10 cellular contexts compared by ENCODE assay signal in genomic region chr3:87900061-87900460, GRCh38.
DNase-seq lines count a peak whose midpoint lies in the region; ATAC-seq and TF ChIP-seq lines count a peak whose summit lies in the region.
"Had no signal": no experiment of that assay in that cellular context is flagged by ENCODE, and none has a peak within 500 bp of the region (broad histone marks: within the 10 kb centered on the region; RNA-seq: fewer than 3 reads in every experiment).

No MANE protein-coding gene starts in this region.

- H3K36me3 Mint-ChIP-seq in chondrocyte (ENCODE audit: low read depth) = no peaks in the 10 kb centered on the region
- no peaks in the 10 kb centered on the region for H3K36me3 Mint-ChIP-seq in T-helper 2 cell treated with Interferon-gamma antibody and Interleukin-4, amounts not matched to agents 5 μg/mL and 100 μg/mL, for 36 hours (ENCODE audit: low read depth)

- peak; percentile 65 for TF ChIP-seq CTCF in chondrocyte (IDR thresholded peaks at IDR 0.05)
- peak; percentile 9 for TF ChIP-seq CTCF in retinal pigment epithelial cell (conservative IDR thresholded peaks at IDR 0.05; ENCODE audit: low read depth, low read length)

- DNase-seq in NCI-H82 (lab: John Stamatoyannopoulos, UW) (peak; percentile 27), NCI-H82 treated with DMSO at 0.1 percent for 48 hours (lab: John Stamatoyannopoulos, UW; ENCODE audit: unreplicated experiment) (no peak), LHCN-M2 (ENCODE audit: low read depth) (peak; percentile 11), chondrocyte (ENCODE audit: low spot score) (no peak), retinal pigment epithelial cell (ENCODE audit: low read depth) (no peak), HuH-7 (ENCODE audit: low spot score) (no peak)
- no peak for DNase-seq in T-helper 2 cell treated with Interferon-gamma antibody and Interleukin-4, amounts not matched to agents 5 μg/mL and 100 μg/mL, for 36 hours (ENCODE audit: low spot score)
- DNase-seq: activated T-cell treated with anti-CD3 and anti-CD28 coated beads, Interleukin-2, amount 50 U/mL, for 48 hours; T1000 had no signal

- H3K4me1 Mint-ChIP-seq in chondrocyte (ENCODE audit: low read depth) = no peaks in the 10 kb centered on the region
- no peaks in the 10 kb centered on the region for H3K4me1 Mint-ChIP-seq in T-helper 2 cell treated with Interferon-gamma antibody and Interleukin-4, amounts not matched to agents 5 μg/mL and 100 μg/mL, for 36 hours (ENCODE audit: low read depth)

- H3K27ac Mint-ChIP-seq in chondrocyte (ENCODE audit: unreplicated experiment) = no peak overlapping the region
- no peak overlapping the region for H3K27ac Mint-ChIP-seq in T-helper 2 cell treated with Interferon-gamma antibody and Interleukin-4, amounts not matched to agents 5 μg/mL and 100 μg/mL, for 36 hours

- peaks cover 8% of the 10 kb centered on the region for H3K27me3 Mint-ChIP-seq in chondrocyte (ENCODE audit: low read depth)
- no peaks in the 10 kb centered on the region for H3K27me3 Mint-ChIP-seq in T-helper 2 cell treated with Interferon-gamma antibody and Interleukin-4, amounts not matched to agents 5 μg/mL and 100 μg/mL, for 36 hours (ENCODE audit: low read depth)

- H3K9me3 Mint-ChIP-seq in chondrocyte (ENCODE audit: low read depth) = no peaks in the 10 kb centered on the region
- no peaks in the 10 kb centered on the region for H3K9me3 Mint-ChIP-seq in T-helper 2 cell treated with Interferon-gamma antibody and Interleukin-4, amounts not matched to agents 5 μg/mL and 100 μg/mL, for 36 hours

- ATAC-seq in GM19397 (IDR thresholded peaks at IDR 0.05; ENCODE audit: unreplicated experiment) = no peak

- no peak overlapping the region for H3K4me3 ChIP-seq in retinal pigment epithelial cell (ENCODE audit: low read length)

- H3K4me3 Mint-ChIP-seq in chondrocyte (ENCODE audit: unreplicated experiment) = no peak overlapping the region
- H3K4me3 Mint-ChIP-seq in T-helper 2 cell treated with Interferon-gamma antibody and Interleukin-4, amounts not matched to agents 5 μg/mL and 100 μg/mL, for 36 hours = no peak overlapping the region

Comparison
In these comparisons a context has a peak if more than half of its experiments do, and no peak if none do; other contexts are left out.
1. DNase-seq: peak in NCI-H82 (single experiment) and LHCN-M2 (single experiment); none in NCI-H82 treated with DMSO at 0.1 percent for 48 hours (single experiment), chondrocyte (single experiment), retinal pigment epithelial cell (single experiment), T-helper 2 cell treated with Interferon-gamma antibody and Interleukin-4, amounts not matched to agents 5 μg/mL and 100 μg/mL, for 36 hours (single experiment) and HuH-7 (single experiment).